ENCODE assay signal across 28 cellular contexts in genomic region chr13:47829684-47830083, GRCh38.
A peak's percentile ranks its signal among the peaks of the same experiment; 100 is the strongest.
DNase-seq lines count a peak whose midpoint lies in the region; TF ChIP-seq lines count a peak whose summit lies in the region.
"Had no signal": no experiment of that assay in that cellular context is flagged by ENCODE, and none has a peak within 500 bp of the region (broad histone marks: within the 10 kb centered on the region; RNA-seq: fewer than 3 reads in every experiment).

No MANE protein-coding gene starts in this region.

- DNase-seq in AG10803 (ENCODE audit: low read depth) (peak; percentile 62), HCEC 1CT (peak; percentile 39), choroid plexus epithelial cell (ENCODE audit: low read depth) (peak; percentile 54), iris pigment epithelial cell (ENCODE audit: low read depth) (peak; percentile 44), NCI-H1417 (lab: John Stamatoyannopoulos, UW) (no peak), caudate nucleus (lab: John Stamatoyannopoulos, UW) (no peak), glomerular visceral epithelial cell (ENCODE audit: extremely low spot score) (no peak)
- DNase-seq: ACHN; activated CD4-positive, alpha-beta T cell treated with anti-CD3 and anti-CD28 coated beads for 36 hours; anterior cingulate cortex; colonic mucosa; effector memory CD8-positive, alpha-beta T cell; hypothalamus; immature natural killer cell; mesendoderm; NCI-H1694; NCI-H446 treated with DMSO at 0.1 percent for 48 hours; NCI-H774; ovary; SHP77 treated with DMSO at 0.1 percent for 48 hours; stimulated activated CD8-positive, alpha-beta memory T cell treated with anti-CD3 and anti-CD28 coated beads, Interleukin-4, amount 100 ng/mL, for 48 hours; stomach; SW 1271; T-helper 9 cell had no signal

- TF ChIP-seq CTCF in AG10803 (conservative IDR thresholded peaks at IDR 0.05; ENCODE audit: low read length) = no peak
- no peak for TF ChIP-seq CTCF in choroid plexus epithelial cell (conservative IDR thresholded peaks at IDR 0.05; ENCODE audit: low read depth, low read length)

- H3K4me3 ChIP-seq in AG10803 (ENCODE audit: low read length) = no peak overlapping the region
- H3K4me3 ChIP-seq in choroid plexus epithelial cell (ENCODE audit: low read depth, low read length) = no peak overlapping the region
- H3K4me3 ChIP-seq: BLaER1 treated with 17β-estradiol and CSF1 and Interleukin-3, amounts not matched to agents 10 nM and 100 nM; colonic mucosa; gastroesophageal sphincter; ovary; right atrium auricular region; stomach had no signal

- no peak overlapping the region for H3K27ac ChIP-seq in caudate nucleus (ENCODE audit: low read depth, low read length)
- H3K27ac ChIP-seq: BLaER1 treated with 17β-estradiol and CSF1 and Interleukin-3, amounts not matched to agents 10 nM and 100 nM; colonic mucosa; gastroesophageal sphincter; ovary; right atrium auricular region; stomach; VCaP had no signal

Comparison
In these comparisons a context has a peak if more than half of its experiments do, and no peak if none do; other contexts are left out.
1. DNase-seq: peak in AG10803 (single experiment), HCEC 1CT (single experiment), choroid plexus epithelial cell (single experiment) and iris pigment epithelial cell (single experiment); none in NCI-H1417 (0 of 3), caudate nucleus (0 of 61) and glomerular visceral epithelial cell (single experiment).